11 cellular contexts compared by ENCODE assay signal in the genomic region with DNA sequence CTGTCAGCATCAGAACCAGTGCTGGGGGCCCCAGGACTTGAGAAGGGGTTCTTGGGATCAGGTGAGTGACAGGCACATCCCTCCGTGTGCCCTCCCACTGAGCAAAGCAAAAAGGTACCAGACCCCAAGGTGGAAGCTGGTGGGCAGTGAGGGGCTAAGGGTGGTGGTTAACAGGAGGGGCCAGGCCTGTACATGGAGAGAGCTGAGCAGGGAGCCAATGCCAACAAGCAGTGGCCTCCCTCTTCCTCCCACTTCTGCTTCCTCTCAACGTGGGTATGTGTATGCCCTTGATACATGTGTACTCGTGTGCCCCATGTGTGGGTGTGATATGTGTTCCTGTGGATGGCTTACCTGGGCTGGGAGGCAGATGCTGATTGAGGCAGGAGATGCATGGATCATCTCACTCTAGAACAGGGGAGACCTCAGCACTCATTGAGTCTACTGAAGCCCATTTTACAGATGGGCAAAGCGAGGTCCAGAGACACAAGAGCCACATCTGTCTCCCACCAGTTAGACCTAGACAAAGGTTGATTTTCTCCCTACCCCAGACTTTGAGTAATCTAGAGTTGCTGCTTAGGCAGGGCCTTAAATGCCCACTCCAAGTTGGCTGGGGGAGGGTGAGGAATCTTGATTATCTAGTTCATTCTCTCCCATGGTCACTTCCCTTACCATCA. TPM values are rescaled to one million over a fixed set of nuclear protein-coding genes. Genes with fewer than 3 reads are reported as not detected.
DNase-seq lines count a peak whose midpoint lies in the region; ATAC-seq and TF ChIP-seq lines count a peak whose summit lies in the region.
"Had no signal": no experiment of that assay in that cellular context is flagged by ENCODE, and none has a peak within 500 bp of the region (broad histone marks: within the 10 kb centered on the region; RNA-seq: fewer than 3 reads in every experiment).

No MANE protein-coding gene starts in this region.

- DNase-seq in G401 (ENCODE audit: low spot score) = peak; percentile 22
- no peak for DNase-seq in right cardiac atrium
- no peak for DNase-seq in prostate gland (ENCODE audit: low spot score)
- no peak for DNase-seq in NCI-H774 (lab: John Stamatoyannopoulos, UW)
- DNase-seq in NCI-H69 (lab: John Stamatoyannopoulos, UW) = no peak
- DNase-seq: KG1; SIG-M5; stimulated activated CD4-positive, alpha-beta T cell treated with anti-CD3 and anti-CD28 coated beads, Interleukin-2, amount 100 ng/mL, for 48 hours had no signal

- H3K4me1 ChIP-seq in right cardiac atrium (ENCODE audit: control insufficient read depth, insufficient read depth, low read length) (peaks cover 3% of the 10 kb centered on the region), prostate gland (replicated peaks) (peaks cover 9% of the 10 kb centered on the region)

- H3K27ac ChIP-seq in VCaP = peak overlapping the region; percentile 84
- H3K27ac ChIP-seq in right cardiac atrium (ENCODE audit: low read length) = no peak overlapping the region
- peak overlapping the region; percentile 83 to 84 for H3K27ac ChIP-seq in prostate gland

- no peaks in the 10 kb centered on the region for H3K36me3 ChIP-seq in prostate gland

- no peak for ATAC-seq in right cardiac atrium
- ATAC-seq in HG02870 (IDR thresholded peaks at IDR 0.05; ENCODE audit: unreplicated experiment) = no peak
- no peak for ATAC-seq in HG03095 (IDR thresholded peaks at IDR 0.05; ENCODE audit: unreplicated experiment)

- H3K9me3 ChIP-seq in right cardiac atrium (ENCODE audit: control insufficient read depth, low read length) (no peaks in the 10 kb centered on the region), prostate gland (no peaks in the 10 kb centered on the region)

- in situ Hi-C loops in G401 (cut with HindIII; ENCODE audit: low sequenced_read_pairs) = no loop called here

- WGBS in right cardiac atrium = 81% methylated on average over 4 of the region's 4 CpGs
- 51% methylated on average over 4 of the region's 4 CpGs for WGBS in prostate gland

- peak overlapping the region; percentile 54 for H3K4me3 ChIP-seq in right cardiac atrium (ENCODE audit: low read length)
- peak overlapping the region; percentile 54 to 65 for H3K4me3 ChIP-seq in prostate gland

- H3K27me3 ChIP-seq in right cardiac atrium (ENCODE audit: control insufficient read depth, insufficient read depth) = no peaks in the 10 kb centered on the region
- H3K27me3 ChIP-seq in prostate gland (replicated peaks; ENCODE audit: insufficient read depth) = no peaks in the 10 kb centered on the region

- TF ChIP-seq CTCF in VCaP (conservative IDR thresholded peaks at IDR 0.05) = no peak
- TF ChIP-seq CTCF in prostate gland (IDR thresholded peaks at IDR 0.05) = no peak

- TF ChIP-seq POLR2A in prostate gland (IDR thresholded peaks at IDR 0.05) = no peak

- intact Hi-C loops in right cardiac atrium (cut with DNase I) = loop anchor here (5.0 kb wide), 2 partner anchors 34 to 39 kb away; no protein-coding TSS in a partner anchor
- intact Hi-C loops in prostate gland (cut with DNase I) = loop anchor here (5.0 kb wide), 4 partner anchors 44 to 374 kb away; a partner anchor contains a TSS

RNA-seq across cellular contexts. Expression of a gene that starts 0.9 kb away (rescaled TPM):
- total RNA-seq in G401 (2014; rRNA removed; shearing (Covaris generic)) = 0.14 TPM in 1 of 2 replicates, not detected in the other
- total RNA-seq in right cardiac atrium (10 to 100 TPM in 2 of 4 donors, 1 to 10 TPM in 2; 4.9 to 12.8 (median 8.6) TPM), prostate gland (100 to 1,000 TPM in 1 of 2 donors, 10 to 100 TPM in 1; 98.5 to 226 TPM)
- 10.2 TPM for polyA plus RNA-seq in right cardiac atrium

Comparison
In these comparisons a context has a peak if more than half of its experiments do, and no peak if none do; other contexts are left out.
1. RNA of a gene that starts 0.9 kb away (total RNA-seq): 98.5 to 226 TPM in prostate gland; 4.9 to 12.8 TPM in right cardiac atrium and 0.14 TPM in G401; every median in the first group is over 4 times any median in the second.